In the genomic region with DNA sequence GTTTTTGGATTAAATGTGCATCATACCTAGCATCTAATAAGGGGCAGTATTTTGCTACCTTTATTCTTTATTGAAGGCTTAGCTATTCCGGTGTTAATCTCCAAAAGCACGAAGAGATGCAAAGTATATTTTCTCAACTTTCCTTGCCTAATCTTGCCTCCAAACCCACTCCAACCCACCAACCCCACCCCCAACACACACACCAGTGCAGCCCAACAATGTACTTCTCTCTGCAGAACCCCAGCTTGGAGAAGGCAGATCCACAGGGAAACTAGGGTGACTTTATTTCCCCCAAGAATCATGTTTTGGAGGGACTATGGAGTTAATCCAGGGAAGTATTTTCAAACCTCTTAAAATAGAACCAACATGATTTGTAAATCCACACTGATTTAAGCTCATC, we compare ENCODE assay signal across 19 cellular contexts.
"Had no signal": no experiment of that assay in that cellular context is flagged by ENCODE, and none has a peak within 500 bp of the region (broad histone marks: within the 10 kb centered on the region; RNA-seq: fewer than 3 reads in every experiment).

No MANE protein-coding gene starts in this region.

- ATAC-seq: left lung; naive thymus-derived CD4-positive, alpha-beta T cell; stimulated activated naive B cell treated with anti-CD40 and anti-IgM and Interleukin-4, amounts not matched to agents 10 μg/mL and 1 μg/mL and 100 μg/mL, for 72 hours; upper lobe of right lung had no signal

- H3K36me3 ChIP-seq: uterus had no signal

- H3K27me3 ChIP-seq: dorsolateral prefrontal cortex, left lung, neural progenitor cell, spleen, transverse colon, upper lobe of right lung, uterus had no signal

- H3K4me3 ChIP-seq: dorsolateral prefrontal cortex, left lung, neural progenitor cell, skin epidermis, spleen, thoracic aorta, transverse colon, upper lobe of right lung, uterus had no signal

- H3K4me2 ChIP-seq: neural progenitor cell had no signal

- H3K79me2 ChIP-seq: parathyroid adenoma had no signal

- H3K9ac ChIP-seq: neural progenitor cell, parathyroid adenoma had no signal

- DNase-seq: dorsolateral prefrontal cortex; effector CD4-positive, alpha-beta T cell; kidney; left lung; mesendoderm; midbrain; naive thymus-derived CD4-positive, alpha-beta T cell; spleen; stimulated activated CD4-positive, alpha-beta T cell treated with anti-CD3 and anti-CD28 coated beads, Interleukin-4, amount 100 ng/mL, for 4 hours; stimulated activated naive B cell treated with anti-CD40 and anti-IgM and Interleukin-4, amounts not matched to agents 10 μg/mL and 1 μg/mL and 100 μg/mL, for 72 hours; transverse colon; upper lobe of right lung; uterus had no signal

- H3K9me3 ChIP-seq: left lung, spleen, thoracic aorta, transverse colon, upper lobe of right lung, uterus had no signal

- H3K4me1 ChIP-seq: left lung, transverse colon, upper lobe of right lung, uterus had no signal

- FAIRE-seq: colon, frontal cortex, kidney had no signal

- H2AFZ ChIP-seq: neural progenitor cell, parathyroid adenoma had no signal

- H3K27ac ChIP-seq: left lung, neural progenitor cell, parathyroid adenoma, skin epidermis, thoracic aorta, transverse colon, upper lobe of right lung, uterus had no signal
